ENCODE assay signal across 8 cellular contexts in the genomic region with DNA sequence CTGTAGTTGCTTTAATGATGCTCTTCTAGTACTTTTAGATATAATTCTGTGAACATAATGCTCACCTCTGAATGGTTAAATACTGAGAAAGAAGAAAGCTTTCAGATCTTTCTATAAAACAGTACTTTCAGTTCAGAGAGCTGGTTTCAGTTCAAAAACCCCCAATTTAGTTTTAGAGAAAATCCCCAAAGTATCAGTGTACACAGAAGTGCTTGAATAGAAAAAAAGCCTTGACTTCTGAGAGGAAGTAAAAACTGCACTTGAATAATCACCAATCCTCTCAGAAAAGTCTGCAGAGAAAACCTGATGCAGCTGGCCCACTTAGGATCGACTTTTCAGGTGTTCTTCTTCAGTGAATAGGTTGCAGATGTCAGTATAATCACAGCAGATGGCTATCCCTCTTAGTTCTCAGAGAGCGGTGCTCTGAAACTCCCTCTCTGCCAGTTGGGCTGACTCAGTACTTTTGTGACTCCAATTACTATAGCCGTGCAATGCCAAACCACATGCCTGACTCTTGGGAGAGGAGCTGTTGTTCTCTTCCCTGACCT.
DNase-seq lines count a peak whose midpoint lies in the region; ATAC-seq, FAIRE-seq and TF ChIP-seq lines count a peak whose summit lies in the region.

No MANE protein-coding gene starts in this region.

- no peak for DNase-seq in HFFc6
- peak; percentile 99 for DNase-seq in NCI-H1105 treated with DMSO at 0.1 percent for 48 hours (lab: John Stamatoyannopoulos, UW)
- peak; percentile 76 for DNase-seq in astrocyte (ENCODE audit: low read depth)
- DNase-seq in pancreas, result no peak
- no peak for DNase-seq in activated CD4-positive, alpha-beta T cell treated with anti-CD3 and anti-CD28 coated beads, Interleukin-2, amount 50 U/mL, for 1 hour
- DNase-seq in Caco-2, result no peak
- DNase-seq in activated CD8-positive, alpha-beta memory T cell treated with anti-CD3 and anti-CD28 coated beads, Interleukin-2, amount 50 U/mL, for 4 hours, result no peak

- H3K4me2 ChIP-seq in astrocyte (ENCODE audit: low read length), result peak overlapping the region; percentile 60

- peak; percentile 92 for ATAC-seq in GM18502 (IDR thresholded peaks at IDR 0.05; ENCODE audit: poor library complexity, unreplicated experiment)
- ATAC-seq in pancreas, result peak in 3 of 4 donors; percentile 29 to 57 (median 42)

- no peaks in the 10 kb centered on the region for H3K36me3 Mint-ChIP-seq in HFFc6 (ENCODE audit: low read depth)
- H3K36me3 Mint-ChIP-seq in astrocyte (ENCODE audit: low read depth, unreplicated experiment), result no peaks in the 10 kb centered on the region
- no peaks in the 10 kb centered on the region for H3K36me3 Mint-ChIP-seq in Caco-2 (ENCODE audit: insufficient read depth, unreplicated experiment)

- no peaks in the 10 kb centered on the region for H3K9me3 ChIP-seq in astrocyte (ENCODE audit: insufficient read depth, low read depth, low read length)
- no peaks in the 10 kb centered on the region for H3K9me3 ChIP-seq in pancreas
- H3K9me3 ChIP-seq in Caco-2, result no peaks in the 10 kb centered on the region

- CTCF ChIA-PET in Caco-2 (lab: Charles Lee), result no interaction called here

- H3K27ac Mint-ChIP-seq in HFFc6 (peak overlapping the region; percentile 50; the same call in 1 of the 2 replicates), astrocyte (ENCODE audit: unreplicated experiment) (no peak overlapping the region), Caco-2 (ENCODE audit: unreplicated experiment) (no peak overlapping the region)

- H2AFZ ChIP-seq in astrocyte (ENCODE audit: low read depth, low read length), result no peak overlapping the region

- H3K9ac ChIP-seq in astrocyte (ENCODE audit: low read length), result no peak overlapping the region

- H3K4me3 Mint-ChIP-seq in HFFc6 (peak overlapping the region; percentile 16; the same call in 1 of the 2 replicates), astrocyte (ENCODE audit: unreplicated experiment) (no peak overlapping the region), Caco-2 (ENCODE audit: unreplicated experiment) (no peak overlapping the region)

- no peak for FAIRE-seq in astrocyte (lab: Jason Lieb, UNC)
- no peak for FAIRE-seq in pancreas (lab: Jason Lieb, UNC)

- H3K27me3 Mint-ChIP-seq in HFFc6 (ENCODE audit: insufficient read depth) (no peaks in the 10 kb centered on the region), astrocyte (ENCODE audit: low read depth, unreplicated experiment) (no peaks in the 10 kb centered on the region), Caco-2 (ENCODE audit: insufficient read depth, unreplicated experiment) (no peaks in the 10 kb centered on the region)

- H4K20me1 ChIP-seq in astrocyte (ENCODE audit: insufficient read depth, low read length), result no peaks in the 10 kb centered on the region

- H3K36me3 ChIP-seq in astrocyte (ENCODE audit: insufficient read depth, low read length), result no peaks in the 10 kb centered on the region
- no peaks in the 10 kb centered on the region for H3K36me3 ChIP-seq in pancreas
- H3K36me3 ChIP-seq in Caco-2 (ENCODE audit: control insufficient read depth, insufficient read depth, low read length), result no peaks in the 10 kb centered on the region

- no peaks in the 10 kb centered on the region for H3K27me3 ChIP-seq in astrocyte (ENCODE audit: insufficient read depth, low read length)
- H3K27me3 ChIP-seq in pancreas, result no peaks in the 10 kb centered on the region
- no peaks in the 10 kb centered on the region for H3K27me3 ChIP-seq in Caco-2 (replicated peaks; ENCODE audit: control insufficient read depth, insufficient read depth, low read length)

- TF ChIP-seq CTCF in HFFc6 (IDR thresholded peaks at IDR 0.05) (no peak), astrocyte (IDR thresholded peaks at IDR 0.05; ENCODE audit: insufficient read depth, low read depth, low read length) (no peak), pancreas (IDR thresholded peaks at IDR 0.05) (no peak), Caco-2 (IDR thresholded peaks at IDR 0.05; ENCODE audit: insufficient read depth in 1 of 2, low read depth in 1 of 2, low read length in 1 of 2, severe bottlenecking in 1 of 2, unreplicated experiment in 1 of 2) (no peak)

- intact Hi-C loops in pancreas (cut with DNase I) (no loop called here), Caco-2 (cut with micrococcal nuclease; ENCODE audit: unreplicated experiment) (loop anchor here (5.0 kb wide), 1 partner anchor 154 kb away; no protein-coding TSS in a partner anchor)

- no peaks in the 10 kb centered on the region; the same call in 1 of the 2 replicates for H3K9me3 Mint-ChIP-seq in HFFc6
- H3K9me3 Mint-ChIP-seq in astrocyte (ENCODE audit: unreplicated experiment), result no peaks in the 10 kb centered on the region
- no peaks in the 10 kb centered on the region for H3K9me3 Mint-ChIP-seq in Caco-2 (ENCODE audit: unreplicated experiment)

- H3K4me1 Mint-ChIP-seq in HFFc6 (ENCODE audit: low read depth) (peaks cover 23% of the 10 kb centered on the region; the same call in 1 of the 2 replicates), astrocyte (ENCODE audit: low read depth, unreplicated experiment) (peaks cover 4% of the 10 kb centered on the region), Caco-2 (ENCODE audit: low read depth, unreplicated experiment) (no peaks in the 10 kb centered on the region)

- H3K4me1 ChIP-seq in astrocyte (ENCODE audit: insufficient read depth, low read length), result no peaks in the 10 kb centered on the region
- H3K4me1 ChIP-seq in pancreas, result no peaks in the 10 kb centered on the region
- H3K4me1 ChIP-seq in Caco-2, result no peaks in the 10 kb centered on the region

- no peak overlapping the region for H3K4me3 ChIP-seq in astrocyte (ENCODE audit: insufficient read depth, low read depth, low read length)
- H3K4me3 ChIP-seq in pancreas, result no peak overlapping the region
- no peak overlapping the region for H3K4me3 ChIP-seq in Caco-2 (ENCODE audit: low read depth, low read length)

- 22 to 31% methylated on average over 3 of the region's 3 CpGs for WGBS in pancreas, 2 donors

- H3K27ac ChIP-seq in astrocyte (ENCODE audit: low read depth, low read length) (no peak overlapping the region), pancreas (no peak overlapping the region)

- POLR2A ChIA-PET in Caco-2 (lab: Charles Lee), result no interaction called here

- H3K79me2 ChIP-seq in astrocyte (ENCODE audit: insufficient read depth, low read length), result no peaks in the 10 kb centered on the region

- BruUV-seq in Caco-2 (replicated peaks; lab: Mats Ljungman, UMichigan), result no TSS peak

Comparison
In these comparisons a context has a peak if more than half of its experiments do, and no peak if none do; other contexts are left out.
1. DNase-seq: peak in NCI-H1105 treated with DMSO at 0.1 percent for 48 hours (single experiment) and astrocyte (single experiment); none in HFFc6 (single experiment), pancreas (0 of 6), activated CD4-positive, alpha-beta T cell treated with anti-CD3 and anti-CD28 coated beads, Interleukin-2, amount 50 U/mL, for 1 hour (single experiment), Caco-2 (0 of 2) and activated CD8-positive, alpha-beta memory T cell treated with anti-CD3 and anti-CD28 coated beads, Interleukin-2, amount 50 U/mL, for 4 hours (single experiment).